10 cellular contexts compared by ENCODE assay signal in genomic region chr5:39100851-39101396, GRCh38. TPM values are rescaled to one million over a fixed set of nuclear protein-coding genes. Genes with fewer than 3 reads are reported as not detected.
DNase-seq lines count a peak whose midpoint lies in the region; ATAC-seq and TF ChIP-seq lines count a peak whose summit lies in the region.
"Had no signal": no experiment of that assay in that cellular context is flagged by ENCODE, and none has a peak within 500 bp of the region (broad histone marks: within the 10 kb centered on the region; RNA-seq: fewer than 3 reads in every experiment).

No MANE protein-coding gene starts in this region.

- POLR2A ChIA-PET in BJ (lab: Charles Lee): no interaction called here

- CTCF ChIA-PET in BJ (lab: Yijun Ruan, JAX): interaction anchor here (0.6 to 4.3 kb wide), 4 partner anchors 15 to 116 kb away, joined by 3 to 22 read pairs (median 3); no protein-coding TSS in a partner anchor

- no peaks in the 10 kb centered on the region for H3K36me3 ChIP-seq in BJ (ENCODE audit: control insufficient read depth, insufficient read depth, low read length)
- H3K36me3 ChIP-seq: thoracic aorta had no signal

- H3K27me3 Mint-ChIP-seq in activated T-helper 2 cell treated with anti-CD3 and anti-CD28 coated beads, Interferon-gamma antibody, Interleukin-2, Interleukin-4, amounts not matched to agents 10 μg/mL and 5 μg/mL and 100 μg/mL, durations not matched to agents 14 hours and 24 hours and 36 hours (ENCODE audit: low read depth): no peaks in the 10 kb centered on the region

- DNase-seq in BJ (ENCODE audit: low read depth) (peak; percentile 95), HS-5 (ENCODE audit: low read depth) (peak; percentile 99), iris pigment epithelial cell (ENCODE audit: low read depth) (peak; percentile 99), NK-92 (lab: John Stamatoyannopoulos, UW; ENCODE audit: unreplicated experiment) (no peak), NCI-H524 treated with DMSO at 0.1 percent for 48 hours (lab: John Stamatoyannopoulos, UW) (no peak), left ventricle myocardium superior (no peak)
- DNase-seq in activated T-helper 2 cell treated with anti-CD3 and anti-CD28 coated beads, Interferon-gamma antibody, Interleukin-2, Interleukin-4, amounts not matched to agents 10 μg/mL and 5 μg/mL and 100 μg/mL, durations not matched to agents 14 hours and 24 hours and 36 hours (ENCODE audit: low spot score): no peak

- no peak overlapping the region for H3K4me3 ChIP-seq in BJ (ENCODE audit: low read depth, low read length)
- H3K4me3 ChIP-seq: GM12878, thoracic aorta had no signal

- no peak for ATAC-seq in GM18873 (IDR thresholded peaks at IDR 0.05; ENCODE audit: low FRiP score, unreplicated experiment)
- ATAC-seq in left ventricle myocardium superior: no peak
- ATAC-seq: GM12878 had no signal

- H3K4me3 Mint-ChIP-seq in activated T-helper 2 cell treated with anti-CD3 and anti-CD28 coated beads, Interferon-gamma antibody, Interleukin-2, Interleukin-4, amounts not matched to agents 10 μg/mL and 5 μg/mL and 100 μg/mL, durations not matched to agents 14 hours and 24 hours and 36 hours (ENCODE audit: low read depth): no peak overlapping the region

- H3K9me3 Mint-ChIP-seq in activated T-helper 2 cell treated with anti-CD3 and anti-CD28 coated beads, Interferon-gamma antibody, Interleukin-2, Interleukin-4, amounts not matched to agents 10 μg/mL and 5 μg/mL and 100 μg/mL, durations not matched to agents 14 hours and 24 hours and 36 hours: no peaks in the 10 kb centered on the region

- no peaks in the 10 kb centered on the region for H3K27me3 ChIP-seq in BJ (ENCODE audit: control insufficient read depth, insufficient read depth, low read length)

- H3K36me3 Mint-ChIP-seq in activated T-helper 2 cell treated with anti-CD3 and anti-CD28 coated beads, Interferon-gamma antibody, Interleukin-2, Interleukin-4, amounts not matched to agents 10 μg/mL and 5 μg/mL and 100 μg/mL, durations not matched to agents 14 hours and 24 hours and 36 hours (ENCODE audit: low read depth): peaks cover 27% of the 10 kb centered on the region

- intact Hi-C loops in activated T-helper 2 cell treated with anti-CD3 and anti-CD28 coated beads, Interferon-gamma antibody, Interleukin-2, Interleukin-4, amounts not matched to agents 10 μg/mL and 5 μg/mL and 100 μg/mL, durations not matched to agents 14 hours and 24 hours and 36 hours (cut with micrococcal nuclease): no loop called here
- intact Hi-C loops in left ventricle myocardium superior (cut with micrococcal nuclease): no loop called here

- TF ChIP-seq CTCF in BJ (IDR thresholded peaks at IDR 0.05; ENCODE audit: insufficient read depth, low read depth, low read length): no peak

- H3K4me1 Mint-ChIP-seq in activated T-helper 2 cell treated with anti-CD3 and anti-CD28 coated beads, Interferon-gamma antibody, Interleukin-2, Interleukin-4, amounts not matched to agents 10 μg/mL and 5 μg/mL and 100 μg/mL, durations not matched to agents 14 hours and 24 hours and 36 hours (ENCODE audit: low read depth): peaks cover 6% of the 10 kb centered on the region

- peak overlapping the region; percentile 38 for H3K27ac Mint-ChIP-seq in activated T-helper 2 cell treated with anti-CD3 and anti-CD28 coated beads, Interferon-gamma antibody, Interleukin-2, Interleukin-4, amounts not matched to agents 10 μg/mL and 5 μg/mL and 100 μg/mL, durations not matched to agents 14 hours and 24 hours and 36 hours

RNA-seq across cellular contexts. Expression of gene RICTOR, which starts 26.7 kb away (rescaled TPM):
- 6.3 and 11.9 TPM in 2 replicates for polyA plus RNA-seq in BJ (2011; rRNA removed)
- 23.0 and 23.5 TPM in 2 replicates for polyA minus RNA-seq in BJ (2011; rRNA and poly(A)+ RNA removed)
- total RNA-seq in activated T-helper 2 cell treated with anti-CD3 and anti-CD28 coated beads, Interferon-gamma antibody, Interleukin-2, Interleukin-4, amounts not matched to agents 10 μg/mL and 5 μg/mL and 100 μg/mL, durations not matched to agents 14 hours and 24 hours and 36 hours: 28.2 and 29.8 TPM in 2 replicates
- 27.5 TPM for total RNA-seq in left ventricle myocardium superior

Comparison
In these comparisons a context has a peak if more than half of its experiments do, and no peak if none do; other contexts are left out.
1. DNase-seq: peak in BJ (single experiment), HS-5 (single experiment) and iris pigment epithelial cell (single experiment); none in activated T-helper 2 cell treated with anti-CD3 and anti-CD28 coated beads, Interferon-gamma antibody, Interleukin-2, Interleukin-4, amounts not matched to agents 10 μg/mL and 5 μg/mL and 100 μg/mL, durations not matched to agents 14 hours and 24 hours and 36 hours (single experiment), NK-92 (single experiment), NCI-H524 treated with DMSO at 0.1 percent for 48 hours (single experiment) and left ventricle myocardium superior (single experiment).